27 cellular contexts compared by ENCODE assay signal in genomic region chr5:89280103-89281037, GRCh38.
DNase-seq lines count a peak whose midpoint lies in the region; ATAC-seq, FAIRE-seq and TF ChIP-seq lines count a peak whose summit lies in the region.
"Had no signal": no experiment of that assay in that cellular context is flagged by ENCODE, and none has a peak within 500 bp of the region (broad histone marks: within the 10 kb centered on the region; RNA-seq: fewer than 3 reads in every experiment).

No MANE protein-coding gene starts in this region.

- H3K4me3 ChIP-seq in Loucy (ENCODE audit: low read length, poor library complexity, severe bottlenecking) = no peak overlapping the region
- H3K4me3 ChIP-seq in GM12878 = no peak overlapping the region
- H3K4me3 ChIP-seq in sigmoid colon = no peak overlapping the region
- H3K4me3 ChIP-seq: adrenal gland, breast epithelium, colonic mucosa, stomach, transverse colon had no signal

- no peak for FAIRE-seq in GM12878 (lab: Jason Lieb, UNC)
- FAIRE-seq: small intestine had no signal

- ATAC-seq in GM21723 (IDR thresholded peaks at IDR 0.05; ENCODE audit: unreplicated experiment) = peak; percentile 50
- peak; percentile 69 for ATAC-seq in GM12878
- ATAC-seq in stimulated activated naive B cell treated with anti-CD40 and anti-IgM and Interleukin-4, amounts not matched to agents 10 μg/mL and 1 μg/mL and 100 μg/mL, for 72 hours (replicated peaks) = peak in 1 of 2 donors; percentile 16
- no peak for ATAC-seq in HG03196 (IDR thresholded peaks at IDR 0.05; ENCODE audit: unreplicated experiment)
- no peak for ATAC-seq in effector memory CD8-positive, alpha-beta T cell (replicated peaks)
- ATAC-seq: CD8-positive, alpha-beta T cell; Right ventricle myocardium inferior had no signal

- DNase-seq in GM12878 (ENCODE audit: low read depth, low spot score) (no peak), sigmoid colon (no peak)
- DNase-seq in stimulated activated naive B cell treated with anti-CD40 and anti-IgM and Interleukin-4, amounts not matched to agents 10 μg/mL and 1 μg/mL and 100 μg/mL, for 72 hours = no peak
- no peak for DNase-seq in activated T-cell treated with anti-CD3 and anti-CD28 coated beads, Interleukin-2, amount 50 U/mL, for 1 hour
- no peak for DNase-seq in effector memory CD8-positive, alpha-beta T cell
- DNase-seq: activated CD4-positive, alpha-beta memory T cell treated with anti-CD3 and anti-CD28 coated beads for 36 hours; activated gamma-delta T cell treated with Interleukin-2 at 50 U/mL for 16 hours; adrenal gland; CD8-positive, alpha-beta T cell; colonic mucosa; DMS53; GF-D8; H7; mammary epithelial cell; NCI-H1105 treated with DMSO at 0.1 percent for 48 hours; NCI-H510A; small intestine; stimulated activated CD4-positive, alpha-beta T cell treated with anti-CD3 and anti-CD28 coated beads, Interleukin-2, amount 100 ng/mL, for 48 hours; stomach; T1000; transverse colon had no signal

- 35% methylated on average over 2 of the region's 2 CpGs for WGBS in GM12878 (ENCODE audit: insufficient coverage, insufficient replicate concordance, low lambda C conversion rate, missing lambda C conversion rate)
- WGBS in sigmoid colon, 2 donors = 73 to 74% methylated on average over 2 of the region's 2 CpGs

- H3K9me3 ChIP-seq in Loucy (ENCODE audit: insufficient read depth, low read depth, low read length) (no peaks in the 10 kb centered on the region), GM12878 (replicated peaks; ENCODE audit: control insufficient read depth, insufficient read depth, low read length) (no peaks in the 10 kb centered on the region; the same call in 1 of the 3 replicates), sigmoid colon (no peaks in the 10 kb centered on the region)
- H3K9me3 ChIP-seq: adrenal gland, breast epithelium, colonic mucosa, neutrophil, stomach, transverse colon had no signal

- H3K9me3 Mint-ChIP-seq in stimulated activated naive B cell treated with anti-CD40 and anti-IgM and Interleukin-4, amounts not matched to agents 10 μg/mL and 1 μg/mL and 100 μg/mL, for 72 hours = peaks cover 9 to 14% of the 10 kb centered on the region in 2 donors
- H3K9me3 Mint-ChIP-seq in effector memory CD8-positive, alpha-beta T cell = peaks cover 5 to 17% of the 10 kb centered on the region in 2 donors
- H3K9me3 Mint-ChIP-seq: activated CD4-positive, alpha-beta memory T cell treated with anti-CD3 and anti-CD28 coated beads for 36 hours; CD8-positive, alpha-beta T cell had no signal

- 0 out of 2 replicates have a peak overlapping the region, but pooled peaks have one; percentile 58 for H2AFZ ChIP-seq in Loucy (ENCODE audit: low read length)
- peak overlapping the region; percentile 9; the same call in 1 of the 2 replicates for H2AFZ ChIP-seq in GM12878 (ENCODE audit: control insufficient read depth, low read depth, low read length)

- no peaks in the 10 kb centered on the region for H3K36me3 ChIP-seq in Loucy (ENCODE audit: insufficient read depth, low read length)
- H3K36me3 ChIP-seq in GM12878 (ENCODE audit: control insufficient read depth in 2 of 2, insufficient read depth in 2 of 2, low read length in 1 of 2) = no peaks in the 10 kb centered on the region
- H3K36me3 ChIP-seq in sigmoid colon = no peaks in the 10 kb centered on the region
- H3K36me3 ChIP-seq: adrenal gland, breast epithelium, colonic mucosa, neutrophil, stomach, transverse colon had no signal

- TF ChIP-seq RAD21 in GM12878 (IDR thresholded peaks at IDR 0.05; ENCODE audit: insufficient read depth, low read depth, low read length) = no peak

- peak overlapping the region; percentile 57 for H3K27ac Mint-ChIP-seq in stimulated activated naive B cell treated with anti-CD40 and anti-IgM and Interleukin-4, amounts not matched to agents 10 μg/mL and 1 μg/mL and 100 μg/mL, for 72 hours
- no peak overlapping the region for H3K27ac Mint-ChIP-seq in effector memory CD8-positive, alpha-beta T cell
- H3K27ac Mint-ChIP-seq: activated CD4-positive, alpha-beta memory T cell treated with anti-CD3 and anti-CD28 coated beads for 36 hours; CD8-positive, alpha-beta T cell had no signal

- peaks cover 33% of the 10 kb centered on the region for H3K4me1 ChIP-seq in Loucy (ENCODE audit: insufficient read depth, low read length, poor library complexity, severe bottlenecking)
- H3K4me1 ChIP-seq in GM12878 (ENCODE audit: control insufficient read depth, insufficient read depth, low read length) = peaks cover 40% of the 10 kb centered on the region
- no peaks in the 10 kb centered on the region for H3K4me1 ChIP-seq in sigmoid colon
- H3K4me1 ChIP-seq: adrenal gland, breast epithelium, colonic mucosa, stomach, transverse colon had no signal

- no peak overlapping the region for H3K4me3 Mint-ChIP-seq in stimulated activated naive B cell treated with anti-CD40 and anti-IgM and Interleukin-4, amounts not matched to agents 10 μg/mL and 1 μg/mL and 100 μg/mL, for 72 hours
- H3K4me3 Mint-ChIP-seq in effector memory CD8-positive, alpha-beta T cell = no peak overlapping the region
- H3K4me3 Mint-ChIP-seq: activated CD4-positive, alpha-beta memory T cell treated with anti-CD3 and anti-CD28 coated beads for 36 hours; CD8-positive, alpha-beta T cell had no signal

- no peaks in the 10 kb centered on the region for H3K9me2 ChIP-seq in Loucy (replicated peaks; ENCODE audit: low read depth, low read length)

- H3K27me3 ChIP-seq in Loucy (ENCODE audit: insufficient read depth, low read length, poor library complexity, severe bottlenecking) = no peaks in the 10 kb centered on the region
- no peaks in the 10 kb centered on the region for H3K27me3 ChIP-seq in GM12878 (replicated peaks in 1 of 2; ENCODE audit: control insufficient read depth in 2 of 2, insufficient read depth in 2 of 2, low read length in 1 of 2)
- H3K27me3 ChIP-seq in sigmoid colon = no peaks in the 10 kb centered on the region
- H3K27me3 ChIP-seq: adrenal gland, breast epithelium, colonic mucosa, neutrophil, stomach, transverse colon had no signal

- H3K79me2 ChIP-seq in Loucy (ENCODE audit: insufficient read depth, low read length) (no peaks in the 10 kb centered on the region), GM12878 (ENCODE audit: control insufficient read depth, insufficient read depth, low read length) (no peaks in the 10 kb centered on the region)

- H3K4me2 ChIP-seq in Loucy (ENCODE audit: low read depth, low read length, poor library complexity, severe bottlenecking) (no peak overlapping the region), GM12878 (ENCODE audit: control insufficient read depth, insufficient read depth) (no peak overlapping the region)

- no peak for TF ChIP-seq POLR2A in GM12878 (IDR thresholded peaks at IDR 0.05; ENCODE audit: low read depth, low read length)
- no peak for TF ChIP-seq POLR2A in sigmoid colon (IDR thresholded peaks at IDR 0.05)

- RAD21 ChIA-PET in GM12878 (lab: Charles Lee; ENCODE audit: unreplicated experiment) = interaction anchor here (1.0 to 3.5 kb wide), 8 partner anchors 9 to 449 kb away, joined by 3 to 21 read pairs (median 4); no protein-coding TSS in a partner anchor

- intact Hi-C loops in GM12878 (cut with micrococcal nuclease; ENCODE audit: unreplicated experiment) (loop anchor here (5.0 kb wide), 2 partner anchors 48 to 453 kb away; no protein-coding TSS in a partner anchor), sigmoid colon (cut with DNase I) (no loop called here)

- H3K27me3 Mint-ChIP-seq in stimulated activated naive B cell treated with anti-CD40 and anti-IgM and Interleukin-4, amounts not matched to agents 10 μg/mL and 1 μg/mL and 100 μg/mL, for 72 hours = no peaks in the 10 kb centered on the region
- H3K27me3 Mint-ChIP-seq in effector memory CD8-positive, alpha-beta T cell = no peaks in the 10 kb centered on the region
- H3K27me3 Mint-ChIP-seq: activated CD4-positive, alpha-beta memory T cell treated with anti-CD3 and anti-CD28 coated beads for 36 hours had no signal

- H3F3A ChIP-seq in Loucy (ENCODE audit: low read depth) = no peaks in the 10 kb centered on the region

- H4K20me1 ChIP-seq in Loucy (ENCODE audit: insufficient read depth, low read length, poor library complexity, severe bottlenecking) = no peaks in the 10 kb centered on the region
- H4K20me1 ChIP-seq in GM12878 (ENCODE audit: control insufficient read depth, insufficient read depth) = no peaks in the 10 kb centered on the region

- H3K27ac ChIP-seq in GM12878 (ENCODE audit: control insufficient read depth, insufficient read depth) (peak overlapping the region; percentile 62), sigmoid colon (no peak overlapping the region)
- H3K27ac ChIP-seq: adrenal gland, breast epithelium, colonic mucosa, stomach, transverse colon had no signal

- H3K36me3 Mint-ChIP-seq in stimulated activated naive B cell treated with anti-CD40 and anti-IgM and Interleukin-4, amounts not matched to agents 10 μg/mL and 1 μg/mL and 100 μg/mL, for 72 hours = peaks cover 12 to 21% of the 10 kb centered on the region in 2 donors
- no peaks in the 10 kb centered on the region for H3K36me3 Mint-ChIP-seq in effector memory CD8-positive, alpha-beta T cell (ENCODE audit: insufficient read depth)
- H3K36me3 Mint-ChIP-seq: activated CD4-positive, alpha-beta memory T cell treated with anti-CD3 and anti-CD28 coated beads for 36 hours; CD8-positive, alpha-beta T cell had no signal

- no peak overlapping the region for H3K9ac ChIP-seq in Loucy (ENCODE audit: low read depth, low read length, poor library complexity, severe bottlenecking)
- peak overlapping the region; percentile 24; the same call in 1 of the 2 replicates for H3K9ac ChIP-seq in GM12878 (ENCODE audit: control insufficient read depth, insufficient read depth, low read length)

- no TSS peak for BruUV-seq in GM12878 (replicated peaks; lab: Mats Ljungman, UMichigan)

- in situ Hi-C loops in GM12878 (cut with MboI) = no loop called here

- TF ChIP-seq CTCF in Loucy (conservative IDR thresholded peaks at IDR 0.05; ENCODE audit: low read length) = no peak
- no peak for TF ChIP-seq CTCF in GM12878 (IDR thresholded peaks at IDR 0.05 in 2 of 3, conservative IDR thresholded peaks at IDR 0.05 in 1 of 3; ENCODE audit: control insufficient read depth in 2 of 3, extremely low read depth in 1 of 3, insufficient read depth in 1 of 3, low read depth in 3 of 3, low read length in 3 of 3)
- no peak for TF ChIP-seq CTCF in sigmoid colon (IDR thresholded peaks at IDR 0.05)

- POLR2A ChIA-PET in GM12878 (lab: Charles Lee) = interaction anchor here (1.4 to 1.8 kb wide), 2 partner anchors 9 to 21 kb away, joined by 4 to 6 read pairs; no protein-coding TSS in a partner anchor

- TF ChIP-seq EP300 in GM12878 (IDR thresholded peaks at IDR 0.05; ENCODE audit: borderline replicate concordance in 1 of 2, control insufficient read depth in 1 of 2, low read depth in 2 of 2, low read length in 2 of 2) = no peak; a peak in 1 of 4 replicates
- TF ChIP-seq EP300 in sigmoid colon (IDR thresholded peaks at IDR 0.05) = no peak

- H3K4me1 Mint-ChIP-seq in stimulated activated naive B cell treated with anti-CD40 and anti-IgM and Interleukin-4, amounts not matched to agents 10 μg/mL and 1 μg/mL and 100 μg/mL, for 72 hours = peaks cover 56 to 85% of the 10 kb centered on the region in 2 donors
- no peaks in the 10 kb centered on the region for H3K4me1 Mint-ChIP-seq in effector memory CD8-positive, alpha-beta T cell (ENCODE audit: low read depth in 2 of 2)

- CTCF ChIA-PET in GM12878 (lab: Yijun Ruan, JAX) = interaction anchor here (1.3 to 3.0 kb wide), 6 partner anchors 10 to 548 kb away, joined by 3 to 17 read pairs (median 4); no protein-coding TSS in a partner anchor

- SMC1A ChIA-PET in GM12878 (lab: Charles Lee; ENCODE audit: uncharacterized antibody, unreplicated experiment) = interaction anchor here (1.0 to 2.9 kb wide), 16 partner anchors 9 to 551 kb away, joined by 3 to 33 read pairs (median 5); no protein-coding TSS in a partner anchor

Comparison
In these comparisons a context has a peak if more than half of its experiments do, and no peak if none do; other contexts are left out.
1. ATAC-seq: peak in GM21723 (single experiment) and GM12878 (single experiment); none in HG03196 (single experiment) and effector memory CD8-positive, alpha-beta T cell (single experiment).